ENCODE assay signal across 9 cellular contexts in the genomic region with DNA sequence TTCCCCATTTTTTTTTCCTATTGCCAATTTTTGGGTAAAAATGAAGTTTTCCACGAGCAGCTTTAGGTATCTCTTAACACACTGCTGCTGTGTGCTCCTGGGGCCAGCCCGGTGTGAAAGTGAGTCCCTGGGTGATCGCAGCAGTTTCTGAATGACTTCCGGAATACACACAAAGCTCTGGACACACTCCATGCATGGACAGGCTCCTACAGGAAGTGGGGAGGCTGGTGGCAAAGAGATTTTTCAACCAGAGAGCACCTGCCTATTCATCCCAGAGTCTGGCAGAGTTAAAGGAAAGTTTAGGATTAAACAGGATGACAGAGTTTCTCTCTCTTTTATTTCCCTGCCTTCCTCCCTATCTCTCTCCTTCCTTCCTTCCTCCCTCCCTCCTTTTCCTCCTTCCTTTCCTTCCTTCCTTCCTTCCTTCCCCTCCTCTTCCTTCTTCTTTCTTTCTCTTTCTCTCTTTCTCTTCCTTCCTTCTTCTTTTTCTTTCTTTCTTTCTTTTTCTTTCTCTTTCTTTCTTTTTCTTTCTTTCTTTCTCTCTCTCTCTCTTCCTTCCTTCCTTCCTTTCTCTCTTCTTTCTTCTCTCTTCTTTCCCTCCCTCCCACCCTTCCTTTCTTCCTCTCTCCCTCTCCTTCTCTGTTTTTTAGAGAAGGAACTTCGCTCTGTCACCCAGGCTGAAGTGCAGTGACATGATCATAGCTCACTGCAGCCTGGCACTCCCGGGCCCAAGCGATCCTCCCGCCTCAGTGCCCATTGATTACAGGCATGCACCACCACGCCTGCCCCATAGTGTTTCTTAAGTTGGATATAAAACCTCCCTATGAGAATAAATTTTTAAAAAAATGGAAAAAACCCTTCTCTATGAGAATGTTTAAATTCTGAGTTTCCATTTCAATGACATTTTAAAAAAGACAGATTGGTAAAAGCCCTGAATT. TPM values are rescaled to one million over a fixed set of nuclear protein-coding genes. Genes with fewer than 3 reads are reported as not detected.
DNase-seq lines count a peak whose midpoint lies in the region; ATAC-seq and TF ChIP-seq lines count a peak whose summit lies in the region.
"Had no signal": no experiment of that assay in that cellular context is flagged by ENCODE, and none has a peak within 500 bp of the region (broad histone marks: within the 10 kb centered on the region; RNA-seq: fewer than 3 reads in every experiment).

No MANE protein-coding gene starts in this region.

- DNase-seq in activated CD8-positive, alpha-beta T cell treated with anti-CD3 and anti-CD28 coated beads for 36 hours, result no peak
- no peak for DNase-seq in activated CD8-positive, alpha-beta T cell treated with anti-CD3 and anti-CD28 coated beads, Interleukin-2, amount 10 ng/mL, durations not matched to agents 7 days and 5 days
- DNase-seq in dermis blood vessel endothelial cell (peak; percentile 19), cerebellar nuclear complex (lab: John Stamatoyannopoulos, UW) (no peak), WERI-Rb-1 (no peak), HAP-1 (ENCODE audit: low spot score in 2 of 2) (no peak)
- no peak for DNase-seq in CD4-positive, alpha-beta T cell

- H3K36me3 Mint-ChIP-seq in activated CD8-positive, alpha-beta T cell treated with anti-CD3 and anti-CD28 coated beads for 36 hours (ENCODE audit: low read depth), result no peaks in the 10 kb centered on the region
- no peaks in the 10 kb centered on the region for H3K36me3 Mint-ChIP-seq in activated CD8-positive, alpha-beta T cell treated with anti-CD3 and anti-CD28 coated beads, Interleukin-2, amount 10 ng/mL, durations not matched to agents 7 days and 5 days (ENCODE audit: low read depth)
- H3K36me3 Mint-ChIP-seq in CD4-positive, alpha-beta T cell (ENCODE audit: low read depth), result no peaks in the 10 kb centered on the region

- H3K4me1 ChIP-seq in HAP-1, result no peaks in the 10 kb centered on the region
- H3K4me1 ChIP-seq: adrenal gland had no signal

- no peak overlapping the region for H3K27ac ChIP-seq in CD4-positive, alpha-beta T cell (ENCODE audit: low read depth, low read length)
- no peak overlapping the region for H3K27ac ChIP-seq in WERI-Rb-1
- H3K27ac ChIP-seq: adrenal gland had no signal

- no peaks in the 10 kb centered on the region for H3K9me3 ChIP-seq in CD4-positive, alpha-beta T cell (ENCODE audit: control insufficient read depth, low read length)
- H3K9me3 ChIP-seq in WERI-Rb-1 (ENCODE audit: severe bottlenecking) (no peaks in the 10 kb centered on the region), HAP-1 (no peaks in the 10 kb centered on the region)
- H3K9me3 ChIP-seq: adrenal gland had no signal

- H3K27me3 ChIP-seq in CD4-positive, alpha-beta T cell (ENCODE audit: control insufficient read depth, insufficient read depth, low read length), result no peaks in the 10 kb centered on the region
- H3K27me3 ChIP-seq in WERI-Rb-1 (ENCODE audit: insufficient read depth, low read depth, severe bottlenecking) (no peaks in the 10 kb centered on the region), HAP-1 (ENCODE audit: low read depth) (no peaks in the 10 kb centered on the region)
- H3K27me3 ChIP-seq: adrenal gland had no signal

- H3K9me3 Mint-ChIP-seq in activated CD8-positive, alpha-beta T cell treated with anti-CD3 and anti-CD28 coated beads for 36 hours, result no peaks in the 10 kb centered on the region
- no peaks in the 10 kb centered on the region for H3K9me3 Mint-ChIP-seq in activated CD8-positive, alpha-beta T cell treated with anti-CD3 and anti-CD28 coated beads, Interleukin-2, amount 10 ng/mL, durations not matched to agents 7 days and 5 days (ENCODE audit: insufficient read depth)
- no peaks in the 10 kb centered on the region for H3K9me3 Mint-ChIP-seq in CD4-positive, alpha-beta T cell

- in situ Hi-C loops in HAP-1 (cut with MboI; ENCODE audit: low sequenced_read_pairs), result no loop called here

- intact Hi-C loops in activated CD8-positive, alpha-beta T cell treated with anti-CD3 and anti-CD28 coated beads for 36 hours (cut with micrococcal nuclease), result no loop called here
- intact Hi-C loops in CD4-positive, alpha-beta T cell (cut with DNase I, micrococcal nuclease), result no loop called here

- TF ChIP-seq CTCF in activated CD8-positive, alpha-beta T cell treated with anti-CD3 and anti-CD28 coated beads for 36 hours (IDR thresholded peaks at IDR 0.05), result peak; percentile 13
- no peak for TF ChIP-seq CTCF in CD4-positive, alpha-beta T cell (IDR thresholded peaks at IDR 0.05)
- TF ChIP-seq CTCF in WERI-Rb-1 (IDR thresholded peaks at IDR 0.05; ENCODE audit: low read depth, low read length), result no peak

- CTCF ChIA-PET in activated CD8-positive, alpha-beta T cell treated with anti-CD3 and anti-CD28 coated beads for 36 hours (lab: Charles Lee), result interaction anchor here (0.8 kb wide), 1 partner anchor 11 kb away, joined by 3 read pairs; no protein-coding TSS in a partner anchor
- CTCF ChIA-PET in activated CD8-positive, alpha-beta T cell treated with anti-CD3 and anti-CD28 coated beads, Interleukin-2, amount 10 ng/mL, durations not matched to agents 7 days and 5 days (lab: Charles Lee), result no interaction called here
- CTCF ChIA-PET in CD4-positive, alpha-beta T cell (lab: Charles Lee), result no interaction called here

- no peaks in the 10 kb centered on the region for H3K27me3 Mint-ChIP-seq in activated CD8-positive, alpha-beta T cell treated with anti-CD3 and anti-CD28 coated beads for 36 hours
- no peaks in the 10 kb centered on the region for H3K27me3 Mint-ChIP-seq in activated CD8-positive, alpha-beta T cell treated with anti-CD3 and anti-CD28 coated beads, Interleukin-2, amount 10 ng/mL, durations not matched to agents 7 days and 5 days (ENCODE audit: low read depth)
- H3K27me3 Mint-ChIP-seq in CD4-positive, alpha-beta T cell, result no peaks in the 10 kb centered on the region

- POLR2A ChIA-PET in activated CD8-positive, alpha-beta T cell treated with anti-CD3 and anti-CD28 coated beads for 36 hours (lab: Charles Lee), result no interaction called here
- POLR2A ChIA-PET in activated CD8-positive, alpha-beta T cell treated with anti-CD3 and anti-CD28 coated beads, Interleukin-2, amount 10 ng/mL, durations not matched to agents 7 days and 5 days (lab: Charles Lee), result no interaction called here
- POLR2A ChIA-PET in CD4-positive, alpha-beta T cell (lab: Charles Lee), result no interaction called here

- H3K4me1 Mint-ChIP-seq in activated CD8-positive, alpha-beta T cell treated with anti-CD3 and anti-CD28 coated beads for 36 hours (ENCODE audit: low read depth), result peaks cover 3% of the 10 kb centered on the region
- H3K4me1 Mint-ChIP-seq in activated CD8-positive, alpha-beta T cell treated with anti-CD3 and anti-CD28 coated beads, Interleukin-2, amount 10 ng/mL, durations not matched to agents 7 days and 5 days (ENCODE audit: low read depth), result no peaks in the 10 kb centered on the region
- no peaks in the 10 kb centered on the region for H3K4me1 Mint-ChIP-seq in CD4-positive, alpha-beta T cell (ENCODE audit: low read depth)

- H3K36me3 ChIP-seq in WERI-Rb-1 (no peaks in the 10 kb centered on the region), HAP-1 (replicated peaks) (no peaks in the 10 kb centered on the region)
- H3K36me3 ChIP-seq: adrenal gland had no signal

- H3K4me3 ChIP-seq in WERI-Rb-1 (ENCODE audit: low read depth, low read length), result no peak overlapping the region
- H3K4me3 ChIP-seq in HAP-1, result no peak overlapping the region
- H3K4me3 ChIP-seq: adrenal gland had no signal

- H3K27ac Mint-ChIP-seq in activated CD8-positive, alpha-beta T cell treated with anti-CD3 and anti-CD28 coated beads for 36 hours, result no peak overlapping the region
- no peak overlapping the region for H3K27ac Mint-ChIP-seq in activated CD8-positive, alpha-beta T cell treated with anti-CD3 and anti-CD28 coated beads, Interleukin-2, amount 10 ng/mL, durations not matched to agents 7 days and 5 days
- H3K27ac Mint-ChIP-seq in CD4-positive, alpha-beta T cell, result no peak overlapping the region

- no peak for ATAC-seq in activated CD8-positive, alpha-beta T cell treated with anti-CD3 and anti-CD28 coated beads for 36 hours
- no peak for ATAC-seq in activated CD8-positive, alpha-beta T cell treated with anti-CD3 and anti-CD28 coated beads, Interleukin-2, amount 10 ng/mL, durations not matched to agents 7 days and 5 days
- ATAC-seq in HG03442 (IDR thresholded peaks at IDR 0.05; ENCODE audit: unreplicated experiment), result peak; percentile 61
- ATAC-seq in CD4-positive, alpha-beta T cell (ENCODE audit: poor library complexity), result no peak

- no peak overlapping the region for H3K4me3 Mint-ChIP-seq in activated CD8-positive, alpha-beta T cell treated with anti-CD3 and anti-CD28 coated beads for 36 hours
- H3K4me3 Mint-ChIP-seq in activated CD8-positive, alpha-beta T cell treated with anti-CD3 and anti-CD28 coated beads, Interleukin-2, amount 10 ng/mL, durations not matched to agents 7 days and 5 days, result no peak overlapping the region
- H3K4me3 Mint-ChIP-seq in CD4-positive, alpha-beta T cell, result no peak overlapping the region

RNA-seq across cellular contexts. Expression of gene UBTD2, which starts 38.7 kb away (rescaled TPM):
- total RNA-seq in activated CD8-positive, alpha-beta T cell treated with anti-CD3 and anti-CD28 coated beads for 36 hours, result 1 to 10 TPM; 7.9 to 8.3 TPM
- total RNA-seq in activated CD8-positive, alpha-beta T cell treated with anti-CD3 and anti-CD28 coated beads, Interleukin-2, amount 10 ng/mL, durations not matched to agents 7 days and 5 days, result 10 to 100 TPM; 12.0 to 12.8 TPM
- 25.7 and 29.4 TPM in 2 replicates for total RNA-seq in dermis blood vessel endothelial cell
- 1 to 10 TPM in 1 of 2 experiments, under 1 TPM in 1; 0.66 to 1.1 TPM for total RNA-seq in CD4-positive, alpha-beta T cell

Comparison
In these comparisons a context has a peak if more than half of its experiments do, and no peak if none do; other contexts are left out.
1. RNA of gene UBTD2, which starts 38.7 kb away (total RNA-seq): 25.7 to 29.4 TPM in dermis blood vessel endothelial cell, 12.0 to 12.8 TPM in activated CD8-positive, alpha-beta T cell treated with anti-CD3 and anti-CD28 coated beads, Interleukin-2, amount 10 ng/mL, durations not matched to agents 7 days and 5 days and 7.9 to 8.3 TPM in activated CD8-positive, alpha-beta T cell treated with anti-CD3 and anti-CD28 coated beads for 36 hours; 0.66 to 1.1 TPM in CD4-positive, alpha-beta T cell; every median in the first group is over 4 times any median in the second.